17 cellular contexts compared by ENCODE assay signal in genomic region chr5:78624992-78625391, GRCh38. TPM values are rescaled to one million over a fixed set of nuclear protein-coding genes. Genes with fewer than 3 reads are reported as not detected.
DNase-seq lines count a peak whose midpoint lies in the region; ATAC-seq, FAIRE-seq and TF ChIP-seq lines count a peak whose summit lies in the region.
"Had no signal": no experiment of that assay in that cellular context is flagged by ENCODE, and none has a peak within 500 bp of the region (broad histone marks: within the 10 kb centered on the region; RNA-seq: fewer than 3 reads in every experiment).

No MANE protein-coding gene starts in this region.

- H2AFZ ChIP-seq in H9 (ENCODE audit: low read length): no peak overlapping the region
- no peak overlapping the region for H2AFZ ChIP-seq in trophoblast cell (ENCODE audit: insufficient read depth, low read length, poor library complexity)

- H3K14ac ChIP-seq in H9 (ENCODE audit: insufficient read depth, low read length) (no peak overlapping the region), trophoblast cell (ENCODE audit: low read length) (no peak overlapping the region)

- H3K4me3 ChIP-seq in muscle layer of colon (ENCODE audit: low read depth in 1 of 2, low read length in 2 of 2) (no peak overlapping the region), trophoblast cell (ENCODE audit: low read depth, low read length) (no peak overlapping the region), vagina (no peak overlapping the region)
- H3K4me3 ChIP-seq: BLaER1 treated with 17β-estradiol and CSF1 and Interleukin-3, amounts not matched to agents 10 nM and 100 nM had no signal

- no peak overlapping the region for H2BK5ac ChIP-seq in H9 (ENCODE audit: insufficient read length, low read length)
- no peak overlapping the region for H2BK5ac ChIP-seq in trophoblast cell (ENCODE audit: low read depth, low read length, poor library complexity)

- H3K4ac ChIP-seq in H9 (ENCODE audit: low read depth, low read length) (no peak overlapping the region), trophoblast cell (ENCODE audit: low read depth, low read length) (peak overlapping the region; percentile 49)

- no peak overlapping the region for H2BK12ac ChIP-seq in H9 (ENCODE audit: insufficient read length, low read depth, low read length)
- no peak overlapping the region for H2BK12ac ChIP-seq in trophoblast cell (ENCODE audit: low read length)

- H3K79me1 ChIP-seq in H9 (ENCODE audit: insufficient read depth, low read depth, low read length, poor library complexity, severe bottlenecking) (peaks cover 4% of the 10 kb centered on the region), trophoblast cell (ENCODE audit: low read length) (peaks cover 18% of the 10 kb centered on the region)

- H4K20me1 ChIP-seq in H9 (ENCODE audit: control insufficient read depth, insufficient read depth, insufficient read length): no peaks in the 10 kb centered on the region

- H3K23ac ChIP-seq in H9 (ENCODE audit: insufficient read length, low read depth, low read length) (no peak overlapping the region), trophoblast cell (ENCODE audit: low read length) (peak overlapping the region; percentile 66)

- H3K36me3 ChIP-seq in muscle layer of colon (ENCODE audit: insufficient read depth, low read length) (peaks cover 12% of the 10 kb centered on the region), trophoblast cell (ENCODE audit: control insufficient read depth in 1 of 2, insufficient read depth in 2 of 2, low read length in 2 of 2) (peaks cover 5 to 12% of the 10 kb centered on the region in 2 experiments), vagina (no peaks in the 10 kb centered on the region)

- no peak overlapping the region for H4K8ac ChIP-seq in H9 (replicated peaks; ENCODE audit: insufficient read length, low read depth, low read length)
- H4K8ac ChIP-seq in trophoblast cell (ENCODE audit: low read depth, low read length): no peak overlapping the region

- peaks cover 5 to 12% of the 10 kb centered on the region in 2 experiments for H3K4me1 Mint-ChIP-seq in H9

- H3K27ac ChIP-seq in H9 (ENCODE audit: insufficient read length, low read depth, low read length) (no peak overlapping the region), muscle layer of colon (ENCODE audit: low read depth, low read length) (peak overlapping the region; percentile 30), trophoblast cell (ENCODE audit: low read depth, low read length) (no peak overlapping the region), vagina (peak overlapping the region; percentile 70)
- H3K27ac ChIP-seq: BLaER1 treated with 17β-estradiol and CSF1 and Interleukin-3, amounts not matched to agents 10 nM and 100 nM; HL-60 had no signal

- H4K12ac ChIP-seq in trophoblast cell (ENCODE audit: low read depth, low read length): no peak overlapping the region

- peaks cover 52 to 63% (median 53%) of the 10 kb centered on the region in 3 experiments for H3K36me3 Mint-ChIP-seq in H9 (ENCODE audit: insufficient read depth in 1 of 3, low read depth in 3 of 3)
- H3K36me3 Mint-ChIP-seq: CD8-positive, alpha-beta T cell had no signal

- H3K9me3 Mint-ChIP-seq in H9: peaks cover 14 to 22% of the 10 kb centered on the region in 2 experiments
- H3K9me3 Mint-ChIP-seq: CD8-positive, alpha-beta T cell had no signal

- no peaks in the 10 kb centered on the region for H3K23me2 ChIP-seq in H9 (ENCODE audit: insufficient read length, low read depth, low read length, poor library complexity, severe bottlenecking)

- TF ChIP-seq POLR2A in vagina (IDR thresholded peaks at IDR 0.05) (no peak), H54 (IDR thresholded peaks at IDR 0.05; ENCODE audit: low read depth, low read length) (no peak)

- no peak for TF ChIP-seq CTCF in H9 (conservative IDR thresholded peaks at IDR 0.05)
- TF ChIP-seq CTCF in vagina (IDR thresholded peaks at IDR 0.05): no peak

- H4K5ac ChIP-seq in H9 (ENCODE audit: insufficient read length, low read depth, low read length): no peak overlapping the region

- H2BK15ac ChIP-seq in H9 (ENCODE audit: low read depth, low read length): no peak overlapping the region

- H3K9me3 ChIP-seq in H9 (ENCODE audit: control insufficient read depth, low read depth, low read length): peaks cover 9% of the 10 kb centered on the region
- no peaks in the 10 kb centered on the region for H3K9me3 ChIP-seq in muscle layer of colon (ENCODE audit: low read length)
- peaks cover 3% of the 10 kb centered on the region for H3K9me3 ChIP-seq in trophoblast cell (ENCODE audit: insufficient read depth, low read depth, low read length)
- no peaks in the 10 kb centered on the region for H3K9me3 ChIP-seq in vagina

- no peak overlapping the region for H3T11ph ChIP-seq in H9 (ENCODE audit: low read length)

- no peak overlapping the region for H3K4me2 ChIP-seq in H9 (ENCODE audit: insufficient read depth, insufficient read length, low read length)
- H3K4me2 ChIP-seq in trophoblast cell (ENCODE audit: low read length): no peak overlapping the region

- H3K9ac ChIP-seq in H9 (ENCODE audit: extremely low read depth, insufficient read length, low read length) (no peak overlapping the region), muscle layer of colon (ENCODE audit: low read length) (no peak overlapping the region), trophoblast cell (ENCODE audit: low read length) (no peak overlapping the region)
- H3K9ac ChIP-seq: BLaER1 treated with 17β-estradiol and CSF1 and Interleukin-3, amounts not matched to agents 10 nM and 100 nM had no signal

- no peak overlapping the region for H3K4me3 Mint-ChIP-seq in H9
- H3K4me3 Mint-ChIP-seq: B cell; CD8-positive, alpha-beta T cell; IgD-negative memory B cell had no signal

- no peak overlapping the region for H3K18ac ChIP-seq in H9 (ENCODE audit: insufficient read length, low read depth, low read length)
- H3K18ac ChIP-seq in trophoblast cell (ENCODE audit: low read length): peak overlapping the region; percentile 53

- no peak overlapping the region for H2BK20ac ChIP-seq in H9 (ENCODE audit: low read depth, low read length, poor library complexity, severe bottlenecking)

- ATAC-seq in HG03135 (IDR thresholded peaks at IDR 0.05; ENCODE audit: unreplicated experiment): no peak
- ATAC-seq: CD8-positive, alpha-beta T cell had no signal

- H3K27me3 Mint-ChIP-seq in H9 (ENCODE audit: low read depth): no peaks in the 10 kb centered on the region
- H3K27me3 Mint-ChIP-seq: B cell, IgD-negative memory B cell had no signal

- no CpG with 5 or more reads among the region's 4 CpGs for WGBS in H9 (ENCODE audit: extremely low coverage, insufficient read length, low lambda C conversion rate)
- WGBS in trophoblast cell (ENCODE audit: extremely low coverage, insufficient coverage, insufficient read length): no CpG with 5 or more reads among the region's 4 CpGs

- FAIRE-seq in H54 (lab: Jason Lieb, UNC): no peak
- FAIRE-seq: G401.6, GM12891, GM19239, H1 had no signal

- H2BK120ac ChIP-seq in H9 (ENCODE audit: low read depth, low read length, poor library complexity, severe bottlenecking) (no peak overlapping the region), trophoblast cell (ENCODE audit: insufficient read depth, low read length, poor library complexity) (no peak overlapping the region)

- peak overlapping the region in 2 of 3 experiments; percentile 29 to 62; a peak in 2 of 7 replicates for H3K27ac Mint-ChIP-seq in H9
- H3K27ac Mint-ChIP-seq: B cell; CD8-positive, alpha-beta T cell; IgD-negative memory B cell had no signal

- H4K91ac ChIP-seq in H9 (ENCODE audit: insufficient read length, low read depth, low read length) (no peak overlapping the region), trophoblast cell (ENCODE audit: low read depth, low read length) (no peak overlapping the region)

- no peak overlapping the region for H3K56ac ChIP-seq in H9 (ENCODE audit: insufficient read length, low read depth, low read length)

- no peaks in the 10 kb centered on the region for H3K27me3 ChIP-seq in H9 (ENCODE audit: insufficient read depth, low read length)
- H3K27me3 ChIP-seq in muscle layer of colon (ENCODE audit: control insufficient read depth in 1 of 2, insufficient read depth in 2 of 2, low read length in 2 of 2): no peaks in the 10 kb centered on the region
- no peaks in the 10 kb centered on the region for H3K27me3 ChIP-seq in trophoblast cell (ENCODE audit: insufficient read depth, low read length)
- no peaks in the 10 kb centered on the region for H3K27me3 ChIP-seq in vagina
- H3K27me3 ChIP-seq: BLaER1 treated with 17β-estradiol and CSF1 and Interleukin-3, amounts not matched to agents 10 nM and 100 nM had no signal

- no peak overlapping the region for H2AK5ac ChIP-seq in H9 (ENCODE audit: insufficient read length, low read length)
- H2AK5ac ChIP-seq in trophoblast cell (ENCODE audit: low read length): no peak overlapping the region

- H3K4me1 ChIP-seq in H9 (ENCODE audit: insufficient read depth, low read length) (no peaks in the 10 kb centered on the region), muscle layer of colon (ENCODE audit: insufficient read depth, low read length) (peaks cover 63% of the 10 kb centered on the region), trophoblast cell (ENCODE audit: control insufficient read depth in 1 of 2, insufficient read depth in 2 of 2, low read length in 2 of 2) (peaks cover 29 to 38% of the 10 kb centered on the region in 2 experiments), vagina (peaks cover 57% of the 10 kb centered on the region)

- intact Hi-C loops in vagina (cut with DNase I): no loop called here

- H3K79me2 ChIP-seq in H9 (ENCODE audit: insufficient read depth, low read length) (peaks cover 23% of the 10 kb centered on the region), trophoblast cell (ENCODE audit: control insufficient read depth, insufficient read depth, low read length, poor library complexity) (peaks cover 11% of the 10 kb centered on the region)

- DNase-seq in H9 (no peak), trophoblast cell (no peak), vagina (ENCODE audit: extremely low spot score in 2 of 2) (peak in 1 of 2 donors; percentile 77), H54 (ENCODE audit: insufficient read length, low spot score) (no peak)
- DNase-seq: CD8-positive, alpha-beta T cell; COR-L47; HCEC 1CT had no signal

RNA-seq across cellular contexts. Expression of gene LHFPL2, which starts 23.6 kb away (rescaled TPM):
- total RNA-seq in H9 (2021): 26.3 and 26.6 TPM in 2 replicates
- polyA plus RNA-seq in trophoblast cell (2013): 27.9 and 29.1 TPM in 2 replicates
- total RNA-seq in vagina: 24.8 TPM

Comparison
In these comparisons a context has a peak if more than half of its experiments do, and no peak if none do; other contexts are left out.
1. H3K27ac ChIP-seq: peak in muscle layer of colon (single experiment) and vagina (single experiment); none in H9 (single experiment) and trophoblast cell (single experiment).